9 cellular contexts compared by ENCODE assay signal in genomic region chr11:47539681-47540039, GRCh38. TPM values are rescaled to one million over a fixed set of nuclear protein-coding genes. Genes with fewer than 3 reads are reported as not detected.
DNase-seq lines count a peak whose midpoint lies in the region; ATAC-seq and TF ChIP-seq lines count a peak whose summit lies in the region.
"Had no signal": no experiment of that assay in that cellular context is flagged by ENCODE, and none has a peak within 500 bp of the region (broad histone marks: within the 10 kb centered on the region; RNA-seq: fewer than 3 reads in every experiment).

No MANE protein-coding gene starts in this region.

- no peak for TF ChIP-seq RAD21 in neural cell (conservative IDR thresholded peaks at IDR 0.05)

- no peaks in the 10 kb centered on the region for H3K9me3 ChIP-seq in CD4-positive, CD25-positive, alpha-beta regulatory T cell (ENCODE audit: control insufficient read depth in 2 of 2, low read length in 2 of 2)
- H3K9me3 ChIP-seq in HUES64 (ENCODE audit: insufficient read depth, low read depth, low read length) (no peaks in the 10 kb centered on the region), neural cell (ENCODE audit: low read length) (no peaks in the 10 kb centered on the region)

- H3K9me2 ChIP-seq in neural cell (ENCODE audit: insufficient read depth, low read length), result no peaks in the 10 kb centered on the region

- H3K9ac ChIP-seq in HUES64 (ENCODE audit: low read depth, low read length) (peak overlapping the region; percentile 10; the same call in 1 of the 2 replicates), neural cell (ENCODE audit: low read length) (peak overlapping the region; percentile 68)

- DNase-seq in CD4-positive, CD25-positive, alpha-beta regulatory T cell, result no peak
- DNase-seq in NCI-H526 treated with DMSO at 0.1 percent for 48 hours (lab: John Stamatoyannopoulos, UW), result no peak
- DNase-seq in effector CD8-positive, alpha-beta T cell (lab: John Stamatoyannopoulos, UW), result no peak
- DNase-seq: DMS53, small intestine had no signal

- H3K4me1 ChIP-seq in CD4-positive, CD25-positive, alpha-beta regulatory T cell (ENCODE audit: control insufficient read depth, insufficient read depth, low read length, poor library complexity, severe bottlenecking), result peaks cover 57% of the 10 kb centered on the region
- peaks cover 20% of the 10 kb centered on the region for H3K4me1 ChIP-seq in HUES64 (ENCODE audit: insufficient read depth, low read length)

- peaks cover 3% of the 10 kb centered on the region for H4K20me1 ChIP-seq in neural cell (ENCODE audit: insufficient read depth)

- H2AFZ ChIP-seq in neural cell (ENCODE audit: low read depth, low read length), result no peak overlapping the region

- H3K27me3 Mint-ChIP-seq in CD4-positive, CD25-positive, alpha-beta regulatory T cell, result no peaks in the 10 kb centered on the region
- H3K27me3 Mint-ChIP-seq in dendritic cell treated with granulocyte-macrophage colony-stimulating factor and Interleukin-4, amounts not matched to agents 40 ng/mL and 50 ng/mL, for 4 days, result no peaks in the 10 kb centered on the region

- peaks cover 23 to 88% (median 54%) of the 10 kb centered on the region in 4 donors for H3K4me1 Mint-ChIP-seq in CD4-positive, CD25-positive, alpha-beta regulatory T cell
- peaks cover 67% of the 10 kb centered on the region for H3K4me1 Mint-ChIP-seq in dendritic cell treated with granulocyte-macrophage colony-stimulating factor and Interleukin-4, amounts not matched to agents 40 ng/mL and 50 ng/mL, for 4 days (ENCODE audit: low read depth)

- peaks cover 0 to 1% (median 0%) of the 10 kb centered on the region in 7 donors for H3K9me3 Mint-ChIP-seq in CD4-positive, CD25-positive, alpha-beta regulatory T cell
- no peaks in the 10 kb centered on the region for H3K9me3 Mint-ChIP-seq in dendritic cell treated with granulocyte-macrophage colony-stimulating factor and Interleukin-4, amounts not matched to agents 40 ng/mL and 50 ng/mL, for 4 days

- no peak for TF ChIP-seq CTCF in neural cell (IDR thresholded peaks at IDR 0.05; ENCODE audit: poor library complexity, severe bottlenecking)

- H3K4me3 ChIP-seq in CD4-positive, CD25-positive, alpha-beta regulatory T cell (ENCODE audit: low read depth, low read length), result peak overlapping the region; percentile 68
- H3K4me3 ChIP-seq in HUES64 (ENCODE audit: low read length), result no peak overlapping the region
- peak overlapping the region; percentile 54 for H3K4me3 ChIP-seq in neural cell (ENCODE audit: low read length)

- peak overlapping the region in 3 of 4 donors; percentile 70 to 81 (median 77) for H3K4me3 Mint-ChIP-seq in CD4-positive, CD25-positive, alpha-beta regulatory T cell
- H3K4me3 Mint-ChIP-seq in dendritic cell treated with granulocyte-macrophage colony-stimulating factor and Interleukin-4, amounts not matched to agents 40 ng/mL and 50 ng/mL, for 4 days, result no peak overlapping the region

- WGBS in HUES64, result 87% methylated on average over 2 of the region's 2 CpGs

- H3K4me2 ChIP-seq in neural cell (ENCODE audit: low read length), result peak overlapping the region; percentile 60

- TF ChIP-seq EP300 in neural cell (conservative IDR thresholded peaks at IDR 0.05; ENCODE audit: poor library complexity, severe bottlenecking), result no peak

- peaks cover 86% of the 10 kb centered on the region for H3K79me2 ChIP-seq in neural cell (replicated peaks; ENCODE audit: insufficient read depth, low read length)

- peaks cover 3% of the 10 kb centered on the region for H3F3A ChIP-seq in neural cell (ENCODE audit: insufficient read depth, low read length, poor library complexity, severe bottlenecking)

- peak overlapping the region in 2 of 3 donors; percentile 78 to 89 for H3K27ac Mint-ChIP-seq in CD4-positive, CD25-positive, alpha-beta regulatory T cell
- peak overlapping the region; percentile 74 for H3K27ac Mint-ChIP-seq in dendritic cell treated with granulocyte-macrophage colony-stimulating factor and Interleukin-4, amounts not matched to agents 40 ng/mL and 50 ng/mL, for 4 days

- no peak for ATAC-seq in CD4-positive, CD25-positive, alpha-beta regulatory T cell (ENCODE audit: low read depth in 2 of 2)
- ATAC-seq in HG03439 (IDR thresholded peaks at IDR 0.05; ENCODE audit: unreplicated experiment), result no peak

- intact Hi-C loops in dendritic cell treated with granulocyte-macrophage colony-stimulating factor and Interleukin-4, amounts not matched to agents 40 ng/mL and 50 ng/mL, for 4 days (cut with micrococcal nuclease), result no loop called here

- H3K27ac ChIP-seq in CD4-positive, CD25-positive, alpha-beta regulatory T cell (ENCODE audit: insufficient read depth, low read length, poor library complexity, severe bottlenecking), result no peak overlapping the region
- H3K27ac ChIP-seq in HUES64 (ENCODE audit: low read depth, low read length) (0 out of 2 replicates have a peak overlapping the region, but pooled peaks have one; percentile 19), neural cell (ENCODE audit: low read length) (peak overlapping the region; percentile 97)

- H3K36me3 ChIP-seq in CD4-positive, CD25-positive, alpha-beta regulatory T cell (ENCODE audit: control insufficient read depth, insufficient read depth, low read length), result peaks cover 4% of the 10 kb centered on the region
- H3K36me3 ChIP-seq in HUES64 (ENCODE audit: insufficient read depth, low read length) (peaks cover 19% of the 10 kb centered on the region), neural cell (ENCODE audit: insufficient read depth, low read length) (no peaks in the 10 kb centered on the region)

- peaks cover 25% of the 10 kb centered on the region for H3K36me3 Mint-ChIP-seq in CD4-positive, CD25-positive, alpha-beta regulatory T cell
- peaks cover 58% of the 10 kb centered on the region for H3K36me3 Mint-ChIP-seq in dendritic cell treated with granulocyte-macrophage colony-stimulating factor and Interleukin-4, amounts not matched to agents 40 ng/mL and 50 ng/mL, for 4 days (ENCODE audit: low read depth)

- no peaks in the 10 kb centered on the region for H3K27me3 ChIP-seq in CD4-positive, CD25-positive, alpha-beta regulatory T cell (ENCODE audit: control insufficient read depth, insufficient read depth, low read length)
- H3K27me3 ChIP-seq in HUES64 (ENCODE audit: insufficient read depth, low read length) (no peaks in the 10 kb centered on the region), neural cell (ENCODE audit: insufficient read depth, low read depth, low read length) (no peaks in the 10 kb centered on the region)

TF ChIP-seq in neural cell, 6 proteins besides CTCF, POLR2A, EP300 and RAD21 (continues in another document):
- TF ChIP-seq POLR2AphosphoS5 (IDR thresholded peaks at IDR 0.05) (no peak), MXI1 (conservative IDR thresholded peaks at IDR 0.05; ENCODE audit: poor library complexity, severe bottlenecking) (no peak), SMC3 (conservative IDR thresholded peaks at IDR 0.05; ENCODE audit: poor library complexity) (no peak), TAF1 (IDR thresholded peaks at IDR 0.05; ENCODE audit: low read depth) (no peak)
- TF ChIP-seq, protein P1, sequence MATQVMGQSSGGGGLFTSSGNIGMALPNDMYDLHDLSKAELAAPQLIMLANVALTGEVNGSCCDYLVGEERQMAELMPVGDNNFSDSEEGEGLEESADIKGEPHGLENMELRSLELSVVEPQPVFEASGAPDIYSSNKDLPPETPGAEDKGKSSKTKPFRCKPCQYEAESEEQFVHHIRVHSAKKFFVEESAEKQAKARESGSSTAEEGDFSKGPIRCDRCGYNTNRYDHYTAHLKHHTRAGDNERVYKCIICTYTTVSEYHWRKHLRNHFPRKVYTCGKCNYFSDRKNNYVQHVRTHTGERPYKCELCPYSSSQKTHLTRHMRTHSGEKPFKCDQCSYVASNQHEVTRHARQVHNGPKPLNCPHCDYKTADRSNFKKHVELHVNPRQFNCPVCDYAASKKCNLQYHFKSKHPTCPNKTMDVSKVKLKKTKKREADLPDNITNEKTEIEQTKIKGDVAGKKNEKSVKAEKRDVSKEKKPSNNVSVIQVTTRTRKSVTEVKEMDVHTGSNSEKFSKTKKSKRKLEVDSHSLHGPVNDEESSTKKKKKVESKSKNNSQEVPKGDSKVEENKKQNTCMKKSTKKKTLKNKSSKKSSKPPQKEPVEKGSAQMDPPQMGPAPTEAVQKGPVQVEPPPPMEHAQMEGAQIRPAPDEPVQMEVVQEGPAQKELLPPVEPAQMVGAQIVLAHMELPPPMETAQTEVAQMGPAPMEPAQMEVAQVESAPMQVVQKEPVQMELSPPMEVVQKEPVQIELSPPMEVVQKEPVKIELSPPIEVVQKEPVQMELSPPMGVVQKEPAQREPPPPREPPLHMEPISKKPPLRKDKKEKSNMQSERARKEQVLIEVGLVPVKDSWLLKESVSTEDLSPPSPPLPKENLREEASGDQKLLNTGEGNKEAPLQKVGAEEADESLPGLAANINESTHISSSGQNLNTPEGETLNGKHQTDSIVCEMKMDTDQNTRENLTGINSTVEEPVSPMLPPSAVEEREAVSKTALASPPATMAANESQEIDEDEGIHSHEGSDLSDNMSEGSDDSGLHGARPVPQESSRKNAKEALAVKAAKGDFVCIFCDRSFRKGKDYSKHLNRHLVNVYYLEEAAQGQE (IDR thresholded peaks at IDR 0.05; ENCODE audit: borderline replicate concordance), result no peak

RNA-seq across cellular contexts. Expression of gene CELF1, which starts 13.3 kb away (rescaled TPM):
- total RNA-seq in CD4-positive, CD25-positive, alpha-beta regulatory T cell, result 124 TPM
- 10 to 100 TPM; 30.8 to 61.2 (median 47.9) TPM for polyA plus RNA-seq in CD4-positive, CD25-positive, alpha-beta regulatory T cell
- 83.2 TPM for polyA plus RNA-seq in HUES64 (2013, experiment 1 of 2)
- polyA plus RNA-seq in HUES64 (2013, experiment 2 of 2), result 73.5 TPM
- 209 and 217 TPM in 2 replicates for polyA plus RNA-seq in neural cell
- 281 and 303 TPM in 2 replicates for polyA minus RNA-seq in neural cell

RNA-seq across cellular contexts. Expression of gene PTPMT1, which starts 25.7 kb away (rescaled TPM):
- 19.5 TPM for total RNA-seq in CD4-positive, CD25-positive, alpha-beta regulatory T cell
- polyA plus RNA-seq in CD4-positive, CD25-positive, alpha-beta regulatory T cell, result 10 to 100 TPM; 50.7 to 86.1 (median 76.1) TPM
- 42.3 TPM for polyA plus RNA-seq in HUES64 (2013, experiment 1 of 2)
- polyA plus RNA-seq in HUES64 (2013, experiment 2 of 2), result 45.5 TPM
- 2.7 and 5.4 TPM in 2 replicates for polyA plus RNA-seq in neural cell
- polyA minus RNA-seq in neural cell, result 0.73 TPM in 1 of 2 replicates, not detected in the other

RNA-seq across cellular contexts. Expression of gene KBTBD4, which starts 39.1 kb away (rescaled TPM):
- 23.7 TPM for total RNA-seq in CD4-positive, CD25-positive, alpha-beta regulatory T cell
- polyA plus RNA-seq in CD4-positive, CD25-positive, alpha-beta regulatory T cell, result 10 to 100 TPM; 48.7 to 54.4 (median 50.9) TPM
- polyA plus RNA-seq in HUES64 (2013, experiment 1 of 2), result 18.0 TPM
- 15.2 TPM for polyA plus RNA-seq in HUES64 (2013, experiment 2 of 2)
- 76.1 and 79.5 TPM in 2 replicates for polyA plus RNA-seq in neural cell
- 83.1 and 90.6 TPM in 2 replicates for polyA minus RNA-seq in neural cell

RNA-seq across cellular contexts. Expression of gene NDUFS3, which starts 39.2 kb away (rescaled TPM):
- 70.6 TPM for total RNA-seq in CD4-positive, CD25-positive, alpha-beta regulatory T cell
- 100 to 1,000 TPM; 112 to 129 (median 121) TPM for polyA plus RNA-seq in CD4-positive, CD25-positive, alpha-beta regulatory T cell
- polyA plus RNA-seq in HUES64 (2013, experiment 1 of 2), result 119 TPM
- 110 TPM for polyA plus RNA-seq in HUES64 (2013, experiment 2 of 2)
- 154 and 186 TPM in 2 replicates for polyA plus RNA-seq in neural cell
- 64.0 and 68.9 TPM in 2 replicates for polyA minus RNA-seq in neural cell

RNA-seq across cellular contexts. Expression of gene FAM180B, which starts 46.8 kb away (rescaled TPM):
- total RNA-seq in CD4-positive, CD25-positive, alpha-beta regulatory T cell, result 0.27 TPM
- polyA plus RNA-seq in CD4-positive, CD25-positive, alpha-beta regulatory T cell, result not detected
- not detected for polyA plus RNA-seq in HUES64 (2013, experiment 1 of 2)
- polyA plus RNA-seq in HUES64 (2013, experiment 2 of 2), result not detected
- not detected in 2 replicates for polyA plus RNA-seq in neural cell
- polyA minus RNA-seq in neural cell, result 0.49 TPM in 1 of 2 replicates, not detected in the other
